9 cellular contexts compared by ENCODE assay signal in the genomic region with DNA sequence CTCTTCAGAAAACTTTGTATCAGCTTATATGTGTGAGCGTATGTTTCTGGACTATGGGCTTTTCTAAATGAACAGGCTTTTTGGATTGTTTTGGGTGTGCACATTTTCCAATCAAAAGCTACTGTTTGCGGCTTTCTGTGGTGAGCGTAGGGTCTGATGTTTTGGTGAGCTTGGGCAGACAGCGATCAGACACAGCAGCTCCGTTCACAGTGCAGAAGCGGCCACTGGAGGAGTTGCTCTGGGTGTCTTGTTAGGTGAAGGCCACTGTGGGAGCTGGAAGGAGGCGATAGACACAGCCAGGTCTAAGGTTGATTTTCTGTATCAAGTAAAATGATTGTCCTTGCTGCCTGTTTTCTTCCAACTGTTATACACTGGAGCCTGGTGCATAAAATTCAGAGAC. TPM values are rescaled to one million over a fixed set of nuclear protein-coding genes. Genes with fewer than 3 reads are reported as not detected.
DNase-seq lines count a peak whose midpoint lies in the region; ATAC-seq and TF ChIP-seq lines count a peak whose summit lies in the region.
"Had no signal": no experiment of that assay in that cellular context is flagged by ENCODE, and none has a peak within 500 bp of the region (broad histone marks: within the 10 kb centered on the region; RNA-seq: fewer than 3 reads in every experiment).

No MANE protein-coding gene starts in this region.

- H3K4me3 Mint-ChIP-seq in HFFc6 = no peak overlapping the region
- peak overlapping the region; percentile 60 for H3K4me3 Mint-ChIP-seq in activated CD8-positive, alpha-beta T cell treated with anti-CD3 and anti-CD28 coated beads for 36 hours

- H3K9me3 ChIP-seq in right cardiac atrium (ENCODE audit: control insufficient read depth, low read length) (no peaks in the 10 kb centered on the region), skeletal muscle satellite cell (replicated peaks; ENCODE audit: low read length) (no peaks in the 10 kb centered on the region), ascending aorta (no peaks in the 10 kb centered on the region)

- CTCF ChIA-PET in activated CD8-positive, alpha-beta T cell treated with anti-CD3 and anti-CD28 coated beads for 36 hours (lab: Charles Lee) = interaction anchor here (0.8 to 4.4 kb wide), 8 partner anchors 9 to 69 kb away, joined by 3 to 27 read pairs (median 7); no protein-coding TSS in a partner anchor

- H3K36me3 Mint-ChIP-seq in HFFc6 (ENCODE audit: low read depth) = peaks cover 4% of the 10 kb centered on the region; the same call in 1 of the 2 replicates
- H3K36me3 Mint-ChIP-seq in activated CD8-positive, alpha-beta T cell treated with anti-CD3 and anti-CD28 coated beads for 36 hours (ENCODE audit: low read depth) = peaks cover 25% of the 10 kb centered on the region

- H3K4me1 ChIP-seq in right cardiac atrium (ENCODE audit: control insufficient read depth, insufficient read depth, low read length) (peaks cover 37% of the 10 kb centered on the region), skeletal muscle satellite cell (ENCODE audit: control insufficient read depth, insufficient read depth, low read length) (peaks cover 69% of the 10 kb centered on the region), ascending aorta (peaks cover 38 to 96% of the 10 kb centered on the region in 2 donors)

- H3K4me2 ChIP-seq in skeletal muscle satellite cell (ENCODE audit: low read length) = peak overlapping the region; percentile 76

- H3K27me3 Mint-ChIP-seq in HFFc6 (ENCODE audit: insufficient read depth) = no peaks in the 10 kb centered on the region; the same call in none of the 2 replicates
- no peaks in the 10 kb centered on the region for H3K27me3 Mint-ChIP-seq in activated CD8-positive, alpha-beta T cell treated with anti-CD3 and anti-CD28 coated beads for 36 hours

- H3K9me3 Mint-ChIP-seq in HFFc6 = no peaks in the 10 kb centered on the region
- no peaks in the 10 kb centered on the region for H3K9me3 Mint-ChIP-seq in activated CD8-positive, alpha-beta T cell treated with anti-CD3 and anti-CD28 coated beads for 36 hours

- no peak overlapping the region for H3K4me3 ChIP-seq in right cardiac atrium (ENCODE audit: low read length)
- no peak overlapping the region for H3K4me3 ChIP-seq in skeletal muscle satellite cell (ENCODE audit: low read length)
- peak overlapping the region in 1 of 2 donors; percentile 37 for H3K4me3 ChIP-seq in ascending aorta

- H3K27ac ChIP-seq in right cardiac atrium (ENCODE audit: low read length) = peak overlapping the region; percentile 97
- H3K27ac ChIP-seq in ascending aorta = peak overlapping the region in 1 of 2 donors; percentile 50

- ATAC-seq in activated CD8-positive, alpha-beta T cell treated with anti-CD3 and anti-CD28 coated beads for 36 hours = no peak
- ATAC-seq in right cardiac atrium (no peak), GM21526 (IDR thresholded peaks at IDR 0.05; ENCODE audit: low FRiP score, unreplicated experiment) (no peak)

- H3K4me1 Mint-ChIP-seq in HFFc6 (ENCODE audit: low read depth) = peaks cover 70% of the 10 kb centered on the region
- H3K4me1 Mint-ChIP-seq in activated CD8-positive, alpha-beta T cell treated with anti-CD3 and anti-CD28 coated beads for 36 hours (ENCODE audit: low read depth) = peaks cover 90% of the 10 kb centered on the region

- H3K27me3 ChIP-seq in right cardiac atrium (ENCODE audit: control insufficient read depth, insufficient read depth) (no peaks in the 10 kb centered on the region), skeletal muscle satellite cell (ENCODE audit: control insufficient read depth, insufficient read depth, low read length) (no peaks in the 10 kb centered on the region), ascending aorta (no peaks in the 10 kb centered on the region)

- TF ChIP-seq CTCF in HFFc6 (IDR thresholded peaks at IDR 0.05) (no peak), ascending aorta (IDR thresholded peaks at IDR 0.05) (no peak)
- no peak for TF ChIP-seq CTCF in activated CD8-positive, alpha-beta T cell treated with anti-CD3 and anti-CD28 coated beads for 36 hours (IDR thresholded peaks at IDR 0.05)

- H3K9ac ChIP-seq in skeletal muscle satellite cell (ENCODE audit: low read depth, low read length) = no peak overlapping the region

- 54% methylated on average over 7 of the region's 7 CpGs for WGBS in right cardiac atrium

- H3K36me3 ChIP-seq in skeletal muscle satellite cell (ENCODE audit: insufficient read depth, low read length) = no peaks in the 10 kb centered on the region
- no peaks in the 10 kb centered on the region for H3K36me3 ChIP-seq in ascending aorta

- DNase-seq in HFFc6 (no peak), right cardiac atrium (no peak), ascending aorta (ENCODE audit: low spot score in 2 of 2) (no peak), NCI-H510A treated with DMSO at 0.1 percent for 48 hours (lab: John Stamatoyannopoulos, UW) (no peak), iPS-NIHi11 (ENCODE audit: low spot score) (no peak)
- peak; percentile 49 for DNase-seq in activated CD8-positive, alpha-beta T cell treated with anti-CD3 and anti-CD28 coated beads for 36 hours
- DNase-seq: central memory CD4-positive, alpha-beta T cell had no signal

- POLR2A ChIA-PET in activated CD8-positive, alpha-beta T cell treated with anti-CD3 and anti-CD28 coated beads for 36 hours (lab: Charles Lee) = interaction anchor here (0.6 to 5.9 kb wide), 5 partner anchors 7 to 32 kb away, joined by 3 to 59 read pairs (median 9); no protein-coding TSS in a partner anchor

- H3K27ac Mint-ChIP-seq in HFFc6 = peak overlapping the region; percentile 10; the same call in 1 of the 2 replicates
- H3K27ac Mint-ChIP-seq in activated CD8-positive, alpha-beta T cell treated with anti-CD3 and anti-CD28 coated beads for 36 hours = peak overlapping the region; percentile 58

- intact Hi-C loops in activated CD8-positive, alpha-beta T cell treated with anti-CD3 and anti-CD28 coated beads for 36 hours (cut with micrococcal nuclease) = loop anchor here (5.0 kb wide), 1 partner anchor 97 kb away; a partner anchor contains a TSS
- intact Hi-C loops in right cardiac atrium (cut with DNase I) = no loop called here
- intact Hi-C loops in ascending aorta (cut with DNase I) = no loop called here

RNA-seq across cellular contexts. Expression of a gene that starts 11.1 kb away (rescaled TPM):
- total RNA-seq in HFFc6 (2021; fragmentation: NEBNext Ultra II Directional; extraction: Animal tissue kit (Norgen Biotek cat#: 25700)) = 100 to 1,000 TPM; 130 to 173 (median 145) TPM
- 100 to 1,000 TPM; 134 to 141 TPM for total RNA-seq in activated CD8-positive, alpha-beta T cell treated with anti-CD3 and anti-CD28 coated beads for 36 hours
- total RNA-seq in right cardiac atrium = 100 to 1,000 TPM; 137 to 175 (median 149) TPM
- polyA plus RNA-seq in right cardiac atrium = 78.1 TPM
- 51.7 and 54.2 TPM in 2 replicates for total RNA-seq in skeletal muscle satellite cell (2012; rRNA removed)
- total RNA-seq in ascending aorta = 199 TPM
